30 cellular contexts compared by ENCODE assay signal in genomic region chr7:49247759-49248158, GRCh38.
"Had no signal": no experiment of that assay in that cellular context is flagged by ENCODE, and none has a peak within 500 bp of the region (broad histone marks: within the 10 kb centered on the region; RNA-seq: fewer than 3 reads in every experiment).

No MANE protein-coding gene starts in this region.

- H3K27ac Mint-ChIP-seq: activated CD4-positive, alpha-beta memory T cell treated with anti-CD3 and anti-CD28 coated beads, Interleukin-2, amount 10 ng/mL, durations not matched to agents 7 days and 5 days; activated CD4-positive, alpha-beta T cell treated with anti-CD3 and anti-CD28 coated beads, Interleukin-2, amount 10 ng/mL, durations not matched to agents 7 days and 5 days; activated naive CD4-positive, alpha-beta T cell treated with anti-CD3 and anti-CD28 coated beads, Interleukin-2, amount 10 ng/mL, durations not matched to agents 7 days and 5 days; activated naive CD4-positive, alpha-beta T cell treated with anti-CD3 and anti-CD28 coated beads, Interleukin-2, amount 50 U/mL, for 72 hours; activated naive CD8-positive, alpha-beta T cell treated with anti-CD3 and anti-CD28 coated beads, Interleukin-2, amount 10 ng/mL, durations not matched to agents 7 days and 5 days; activated T-cell treated with anti-CD3 and anti-CD28 coated beads, Interleukin-2, amount 50 U/mL, for 24 hours; activated T-cell treated with anti-CD3 and anti-CD28 coated beads, Interleukin-2, amount 50 U/mL, for 72 hours; brain; T-helper 17 cell; T-helper 2 cell treated with Interferon-gamma antibody and Interleukin-4, amounts not matched to agents 5 μg/mL and 100 μg/mL, for 36 hours had no signal

- H3K27me3 ChIP-seq: ascending aorta, breast epithelium, cardiac muscle cell, colonic mucosa, esophagus squamous epithelium, gastroesophageal sphincter had no signal

- H3K9me3 Mint-ChIP-seq: activated CD4-positive, alpha-beta memory T cell treated with anti-CD3 and anti-CD28 coated beads, Interleukin-2, amount 10 ng/mL, durations not matched to agents 7 days and 5 days; activated CD4-positive, alpha-beta T cell treated with anti-CD3 and anti-CD28 coated beads, Interleukin-2, amount 10 ng/mL, durations not matched to agents 7 days and 5 days had no signal

- H3K36me3 ChIP-seq: ascending aorta, breast epithelium, cardiac muscle cell, colonic mucosa, esophagus squamous epithelium, gastroesophageal sphincter had no signal

- H3K36me3 Mint-ChIP-seq: activated naive CD4-positive, alpha-beta T cell treated with anti-CD3 and anti-CD28 coated beads, Interleukin-2, amount 10 ng/mL, durations not matched to agents 7 days and 5 days; activated naive CD4-positive, alpha-beta T cell treated with anti-CD3 and anti-CD28 coated beads, Interleukin-2, amount 50 U/mL, for 72 hours; activated naive CD8-positive, alpha-beta T cell treated with anti-CD3 and anti-CD28 coated beads, Interleukin-2, amount 10 ng/mL, durations not matched to agents 7 days and 5 days; brain had no signal

- ATAC-seq: activated naive CD4-positive, alpha-beta T cell treated with anti-CD3 and anti-CD28 coated beads, Interleukin-2, amount 50 U/mL, for 72 hours; activated T-cell treated with anti-CD3 and anti-CD28 coated beads, Interleukin-2, amount 50 U/mL, for 72 hours; gastroesophageal sphincter; T-helper 17 cell had no signal

- DNase-seq: activated CD4-positive, alpha-beta memory T cell treated with anti-CD3 and anti-CD28 coated beads, Interleukin-2, amount 10 ng/mL, durations not matched to agents 7 days and 5 days; activated CD4-positive, alpha-beta T cell treated with anti-CD3 and anti-CD28 coated beads for 1 hour; activated CD4-positive, alpha-beta T cell treated with anti-CD3 and anti-CD28 coated beads for 4 hours; activated CD4-positive, alpha-beta T cell treated with anti-CD3 and anti-CD28 coated beads, Interleukin-2, amount 10 ng/mL, durations not matched to agents 7 days and 5 days; activated CD4-positive, alpha-beta T cell treated with anti-CD3 and anti-CD28 coated beads, Interleukin-2, amount 50 U/mL, for 4 hours; activated CD8-positive, alpha-beta memory T cell treated with anti-CD3 and anti-CD28 coated beads, Interleukin-2, amount 50 U/mL, for 48 hours; activated gamma-delta T cell; activated naive CD4-positive, alpha-beta T cell; activated naive CD4-positive, alpha-beta T cell treated with anti-CD3 and anti-CD28 coated beads, Interleukin-2, amount 10 ng/mL, durations not matched to agents 7 days and 5 days; activated naive CD8-positive, alpha-beta T cell treated with anti-CD3 and anti-CD28 coated beads, Interleukin-2, amount 10 ng/mL, durations not matched to agents 7 days and 5 days; activated T-cell treated with anti-CD3 and anti-CD28 coated beads for 4 hours; activated T-cell treated with anti-CD3 and anti-CD28 coated beads, Interleukin-2, amount 50 U/mL, for 24 hours; activated T-cell treated with anti-CD3 and anti-CD28 coated beads, Interleukin-2, amount 50 U/mL, for 72 hours; central memory CD4-positive, alpha-beta T cell; cerebellar nuclear complex; colonic mucosa; effector CD8-positive, alpha-beta T cell; esophagus squamous epithelium; foreskin melanocyte; T-helper 1 cell; T-helper 17 cell; T1000 had no signal

- H3K4me3 ChIP-seq: ascending aorta, breast epithelium, cardiac muscle cell, colonic mucosa, esophagus squamous epithelium, gastroesophageal sphincter had no signal

- H3K9me3 ChIP-seq: ascending aorta, breast epithelium, colonic mucosa, esophagus squamous epithelium, gastroesophageal sphincter had no signal

- H3K4me1 ChIP-seq: ascending aorta, breast epithelium, colonic mucosa, esophagus squamous epithelium, gastroesophageal sphincter had no signal

- H3K4me3 Mint-ChIP-seq: activated CD4-positive, alpha-beta memory T cell treated with anti-CD3 and anti-CD28 coated beads, Interleukin-2, amount 10 ng/mL, durations not matched to agents 7 days and 5 days; activated CD4-positive, alpha-beta T cell treated with anti-CD3 and anti-CD28 coated beads, Interleukin-2, amount 10 ng/mL, durations not matched to agents 7 days and 5 days; activated naive CD4-positive, alpha-beta T cell treated with anti-CD3 and anti-CD28 coated beads, Interleukin-2, amount 10 ng/mL, durations not matched to agents 7 days and 5 days; activated naive CD8-positive, alpha-beta T cell treated with anti-CD3 and anti-CD28 coated beads, Interleukin-2, amount 10 ng/mL, durations not matched to agents 7 days and 5 days; activated T-cell treated with anti-CD3 and anti-CD28 coated beads, Interleukin-2, amount 50 U/mL, for 24 hours; activated T-cell treated with anti-CD3 and anti-CD28 coated beads, Interleukin-2, amount 50 U/mL, for 72 hours; brain; T-helper 17 cell; T-helper 2 cell treated with Interferon-gamma antibody and Interleukin-4, amounts not matched to agents 5 μg/mL and 100 μg/mL, for 36 hours had no signal

- H3K27me3 Mint-ChIP-seq: activated CD4-positive, alpha-beta memory T cell treated with anti-CD3 and anti-CD28 coated beads, Interleukin-2, amount 10 ng/mL, durations not matched to agents 7 days and 5 days; activated CD4-positive, alpha-beta T cell treated with anti-CD3 and anti-CD28 coated beads, Interleukin-2, amount 10 ng/mL, durations not matched to agents 7 days and 5 days; activated naive CD4-positive, alpha-beta T cell treated with anti-CD3 and anti-CD28 coated beads, Interleukin-2, amount 10 ng/mL, durations not matched to agents 7 days and 5 days; activated naive CD8-positive, alpha-beta T cell treated with anti-CD3 and anti-CD28 coated beads, Interleukin-2, amount 10 ng/mL, durations not matched to agents 7 days and 5 days; activated T-cell treated with anti-CD3 and anti-CD28 coated beads, Interleukin-2, amount 50 U/mL, for 24 hours; T-helper 17 cell had no signal

- H3K27ac ChIP-seq: ascending aorta, breast epithelium, cardiac muscle cell, colonic mucosa, epithelial cell of prostate, esophagus squamous epithelium, gastroesophageal sphincter had no signal

- H3K4me1 Mint-ChIP-seq: activated CD4-positive, alpha-beta memory T cell treated with anti-CD3 and anti-CD28 coated beads, Interleukin-2, amount 10 ng/mL, durations not matched to agents 7 days and 5 days; activated CD4-positive, alpha-beta T cell treated with anti-CD3 and anti-CD28 coated beads, Interleukin-2, amount 10 ng/mL, durations not matched to agents 7 days and 5 days; activated naive CD4-positive, alpha-beta T cell treated with anti-CD3 and anti-CD28 coated beads, Interleukin-2, amount 10 ng/mL, durations not matched to agents 7 days and 5 days; activated naive CD8-positive, alpha-beta T cell treated with anti-CD3 and anti-CD28 coated beads, Interleukin-2, amount 10 ng/mL, durations not matched to agents 7 days and 5 days; brain; T-helper 17 cell had no signal
